In the genomic region with DNA sequence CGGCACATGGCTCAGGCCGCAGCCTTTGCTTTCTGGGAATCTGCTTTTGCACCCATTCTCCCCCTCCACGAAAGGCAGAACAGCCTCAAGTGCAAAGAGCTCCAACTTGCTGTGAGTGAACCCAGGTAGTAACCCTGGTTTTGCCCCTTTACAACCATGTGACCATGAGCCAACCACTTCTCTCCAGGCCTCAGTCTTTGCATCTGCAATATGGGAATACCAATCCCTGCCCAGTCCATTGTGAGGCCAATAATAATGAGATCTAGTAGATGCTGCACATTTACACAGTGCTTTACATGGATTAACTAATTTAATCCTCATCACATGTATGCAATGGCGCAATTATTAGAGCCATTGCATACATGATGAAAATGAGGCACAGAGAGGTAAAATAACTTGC, we compare ENCODE assay signal across 39 cellular contexts. TPM values are rescaled to one million over a fixed set of nuclear protein-coding genes. Genes with fewer than 3 reads are reported as not detected.
"Had no signal": no experiment of that assay in that cellular context is flagged by ENCODE, and none has a peak within 500 bp of the region (broad histone marks: within the 10 kb centered on the region; RNA-seq: fewer than 3 reads in every experiment).

No MANE protein-coding gene starts in this region.

- ATAC-seq: activated CD4-positive, alpha-beta T cell treated with anti-CD3 and anti-CD28 coated beads for 36 hours; activated CD4-positive, CD25-positive, alpha-beta regulatory T cell treated with anti-CD3 and anti-CD28 coated beads, Interleukin-2, amount 50 U/mL, for 24 hours; activated CD8-positive, alpha-beta T cell treated with anti-CD3 and anti-CD28 coated beads for 36 hours; activated naive CD4-positive, alpha-beta T cell treated with anti-CD3 and anti-CD28 coated beads, Interleukin-2, amount 50 U/mL, for 72 hours; activated T-cell treated with anti-CD3 and anti-CD28 coated beads, Interleukin-2, amount 50 U/mL, for 4 hours; activated T-cell treated with anti-CD3 and anti-CD28 coated beads, Interleukin-2, amount 50 U/mL, for 72 hours; activated T-helper 17 cell treated with anti-CD3 and anti-CD28 coated beads, Interleukin-2, amount 50 U/mL, for 72 hours; body of pancreas had no signal

- H3K9me3 ChIP-seq: adrenal gland, body of pancreas, breast epithelium had no signal

- H3K4me3 ChIP-seq: adrenal gland, body of pancreas, breast epithelium, cardiac muscle cell had no signal

- DNase-seq: activated CD4-positive, alpha-beta memory T cell treated with anti-CD3 and anti-CD28 coated beads for 36 hours; activated CD4-positive, alpha-beta T cell treated with anti-CD3 and anti-CD28 coated beads for 1 hour; activated CD4-positive, alpha-beta T cell treated with anti-CD3 and anti-CD28 coated beads for 36 hours; activated CD4-positive, alpha-beta T cell treated with anti-CD3 and anti-CD28 coated beads for 48 hours; activated CD4-positive, alpha-beta T cell treated with anti-CD3 and anti-CD28 coated beads, Interleukin-2, amount 10 ng/mL, durations not matched to agents 7 days and 5 days; activated CD4-positive, CD25-positive, alpha-beta regulatory T cell; activated CD8-positive, alpha-beta memory T cell treated with anti-CD3 and anti-CD28 coated beads, Interleukin-2, amount 50 U/mL, for 4 hours; activated CD8-positive, alpha-beta T cell treated with anti-CD3 and anti-CD28 coated beads for 36 hours; activated gamma-delta T cell treated with Interleukin-2 at 50 U/mL for 16 hours; activated naive CD4-positive, alpha-beta T cell; activated naive CD4-positive, alpha-beta T cell treated with anti-CD3 and anti-CD28 coated beads for 36 hours; activated naive CD4-positive, alpha-beta T cell treated with anti-CD3 and anti-CD28 coated beads, Interleukin-2, amount 50 U/mL, for 16 hours; activated naive CD8-positive, alpha-beta T cell treated with anti-CD3 and anti-CD28 coated beads for 36 hours; activated T-cell treated with anti-CD3 and anti-CD28 coated beads for 4 hours; activated T-cell treated with anti-CD3 and anti-CD28 coated beads, Interleukin-2, amount 50 U/mL, for 1 hour; activated T-cell treated with anti-CD3 and anti-CD28 coated beads, Interleukin-2, amount 50 U/mL, for 4 hours; activated T-cell treated with anti-CD3 and anti-CD28 coated beads, Interleukin-2, amount 50 U/mL, for 72 hours; adrenal gland; amniotic stem cell; aorta; body of pancreas; brain microvascular endothelial cell; caudate nucleus; cerebellar nuclear complex; SW 1271; T-helper 1 cell; T-helper 2 cell; T-helper 9 cell had no signal

- H3K36me3 ChIP-seq: adrenal gland, brain microvascular endothelial cell, breast epithelium, cardiac muscle cell had no signal

- H3K27ac ChIP-seq: adrenal gland, body of pancreas, brain microvascular endothelial cell, breast epithelium, cardiac muscle cell, VCaP had no signal

- FAIRE-seq: astrocyte, TTC549 had no signal

- H3K4me1 ChIP-seq: adrenal gland had no signal

RNA-seq across cellular contexts. Expression of a gene that starts 4.7 kb away (rescaled TPM):
- total RNA-seq: activated CD8-positive, alpha-beta memory T cell treated with anti-CD3 and anti-CD28 coated beads for 36 hours; activated T-cell treated with anti-CD3 and anti-CD28 coated beads, Interleukin-2, amount 50 U/mL, for 4 hours; activated T-helper 1 cell treated with anti-CD3 and anti-CD28 coated beads, Interleukin-12 subunit alpha, Interleukin-12 subunit beta, Interleukin-2, Interleukin-4 antibody, amounts not matched to agents 30 ng/mL and 10 ng/mL and 1 ng/mL, durations not matched to agents 14 hours and 24 hours and 36 hours; body of pancreas; chondrocyte had no signal
- polyA plus RNA-seq: aorta had no signal
